19 cellular contexts compared by ENCODE assay signal in genomic region chr1:208942394-208942793, GRCh38.
"Had no signal": no experiment of that assay in that cellular context is flagged by ENCODE, and none has a peak within 500 bp of the region (broad histone marks: within the 10 kb centered on the region; RNA-seq: fewer than 3 reads in every experiment).

No MANE protein-coding gene starts in this region.

- H3K27ac Mint-ChIP-seq: activated naive CD4-positive, alpha-beta T cell treated with anti-CD3 and anti-CD28 coated beads, Interleukin-2, amount 10 ng/mL, durations not matched to agents 7 days and 5 days; activated T-cell treated with anti-CD3 and anti-CD28 coated beads, Interleukin-2, amount 50 U/mL, for 24 hours; endodermal cell; immature natural killer cell; nephron; progenitor cell of endocrine pancreas had no signal

- H3K27me3 Mint-ChIP-seq: activated naive CD4-positive, alpha-beta T cell treated with anti-CD3 and anti-CD28 coated beads, Interleukin-2, amount 10 ng/mL, durations not matched to agents 7 days and 5 days; progenitor cell of endocrine pancreas had no signal

- H3K4me2 ChIP-seq: smooth muscle cell had no signal

- H3K27ac ChIP-seq: adrenal gland, right atrium auricular region, transverse colon, VCaP had no signal

- H3K36me3 Mint-ChIP-seq: activated naive CD4-positive, alpha-beta T cell treated with anti-CD3 and anti-CD28 coated beads, Interleukin-2, amount 10 ng/mL, durations not matched to agents 7 days and 5 days; immature natural killer cell had no signal

- H3K4me3 ChIP-seq: adrenal gland, right atrium auricular region, smooth muscle cell, transverse colon had no signal

- H3K36me3 ChIP-seq: adrenal gland, right atrium auricular region, transverse colon had no signal

- H3K9me3 Mint-ChIP-seq: activated naive CD4-positive, alpha-beta T cell treated with anti-CD3 and anti-CD28 coated beads, Interleukin-2, amount 10 ng/mL, durations not matched to agents 7 days and 5 days; activated T-cell treated with anti-CD3 and anti-CD28 coated beads, Interleukin-2, amount 50 U/mL, for 24 hours; endodermal cell; nephron had no signal

- H3K9me3 ChIP-seq: adrenal gland, right atrium auricular region, transverse colon had no signal

- DNase-seq: activated CD4-positive, alpha-beta T cell treated with anti-CD3 and anti-CD28 coated beads, Interleukin-2, amount 50 U/mL, for 48 hours; activated naive CD4-positive, alpha-beta T cell treated with anti-CD3 and anti-CD28 coated beads, Interleukin-2, amount 10 ng/mL, durations not matched to agents 7 days and 5 days; activated T-cell treated with anti-CD3 and anti-CD28 coated beads, Interleukin-2, amount 50 U/mL, for 24 hours; adrenal gland; cortex of kidney; endodermal cell; head of caudate nucleus; immature natural killer cell; nucleus accumbens; stimulated activated CD4-positive, alpha-beta T cell treated with anti-CD3 and anti-CD28 coated beads, Interleukin-4, amount 100 ng/mL, for 4 hours; stimulated activated CD8-positive, alpha-beta memory T cell treated with anti-CD3 and anti-CD28 coated beads, Interleukin-4, amount 100 ng/mL, for 48 hours; stimulated activated naive CD4-positive, alpha-beta T cell treated with Interleukin-2 at 50 U/mL for 16 hours; transverse colon had no signal

- H3K4me1 Mint-ChIP-seq: activated naive CD4-positive, alpha-beta T cell treated with anti-CD3 and anti-CD28 coated beads, Interleukin-2, amount 10 ng/mL, durations not matched to agents 7 days and 5 days; central memory CD8-positive, alpha-beta T cell; immature natural killer cell had no signal

- H3K4me3 Mint-ChIP-seq: activated naive CD4-positive, alpha-beta T cell treated with anti-CD3 and anti-CD28 coated beads, Interleukin-2, amount 10 ng/mL, durations not matched to agents 7 days and 5 days; activated T-cell treated with anti-CD3 and anti-CD28 coated beads, Interleukin-2, amount 50 U/mL, for 24 hours; central memory CD8-positive, alpha-beta T cell; endodermal cell; immature natural killer cell; nephron had no signal

- H3K4me1 ChIP-seq: adrenal gland, right atrium auricular region, transverse colon had no signal

- H3K27me3 ChIP-seq: adrenal gland, right atrium auricular region, transverse colon had no signal
